Comparison of ENCODE assay signal across 20 cellular contexts in the genomic region with DNA sequence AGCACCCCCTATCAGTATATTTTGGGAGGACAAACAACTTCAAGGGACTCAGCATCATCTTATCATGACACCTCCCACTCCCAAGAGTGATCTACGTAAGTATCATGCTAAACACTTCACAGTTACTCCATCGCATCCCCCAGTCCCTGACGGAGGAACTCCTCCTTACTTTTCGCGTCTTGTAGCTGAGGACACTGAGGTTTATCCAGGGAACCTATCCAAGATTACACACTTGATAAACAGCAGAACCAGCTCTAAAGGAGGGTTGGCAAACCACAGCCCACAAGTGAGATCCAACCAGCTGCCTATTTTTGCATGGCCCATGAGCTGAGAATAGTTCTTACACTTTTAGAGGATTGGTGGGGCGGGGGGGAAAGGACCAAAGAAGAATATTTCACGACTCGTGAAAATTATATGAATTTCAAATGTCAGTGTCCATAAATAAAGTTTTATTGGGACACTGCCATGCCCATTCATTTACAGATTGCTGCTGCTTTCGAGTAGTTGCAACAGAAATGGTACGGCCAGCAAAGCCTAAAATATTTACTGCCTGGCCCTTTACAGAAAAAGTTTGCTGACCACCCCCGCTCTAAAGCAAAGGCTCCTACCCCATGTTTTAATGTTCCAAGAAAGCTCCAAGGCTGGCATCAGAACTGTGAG.
"Had no signal": no experiment of that assay in that cellular context is flagged by ENCODE, and none has a peak within 500 bp of the region (broad histone marks: within the 10 kb centered on the region; RNA-seq: fewer than 3 reads in every experiment).

No MANE protein-coding gene starts in this region.

- ATAC-seq: activated naive CD4-positive, alpha-beta T cell treated with anti-CD3 and anti-CD28 coated beads, Interleukin-2, amount 50 U/mL, for 72 hours; lower lobe of right lung; right cardiac atrium; stimulated activated naive CD8-positive, alpha-beta T cell treated with anti-CD3 and anti-CD28 coated beads, Interleukin-15, amount 100 ng/mL, for 72 hours; upper lobe of right lung had no signal

- H3K4me1 ChIP-seq: adrenal gland, esophagus squamous epithelium, lower lobe of right lung, prostate gland, upper lobe of right lung had no signal

- H3K4me3 ChIP-seq: adrenal gland, esophagus squamous epithelium, lower lobe of right lung, prostate gland, testis, upper lobe of right lung had no signal

- H3K27ac ChIP-seq: adrenal gland, esophagus squamous epithelium, lower lobe of right lung, prostate gland, testis, upper lobe of right lung, WERI-Rb-1 had no signal

- H3K27me3 ChIP-seq: adrenal gland, esophagus squamous epithelium, testis, upper lobe of right lung had no signal

- H3K36me3 ChIP-seq: adrenal gland, esophagus squamous epithelium, lower lobe of right lung, prostate gland, upper lobe of right lung, WERI-Rb-1 had no signal

- H3K9me3 ChIP-seq: adrenal gland, esophagus squamous epithelium, lower lobe of right lung, prostate gland, testis, upper lobe of right lung had no signal

- DNase-seq: activated CD4-positive, alpha-beta T cell treated with anti-CD3 and anti-CD28 coated beads, Interleukin-2, amount 50 U/mL, for 4 hours; activated gamma-delta T cell; adrenal gland; dermis blood vessel endothelial cell; effector memory CD4-positive, alpha-beta T cell; esophagus squamous epithelium; hippocampal formation; lower lobe of right lung; nephron progenitor cell; right cardiac atrium; small intestine; stimulated activated CD4-positive, alpha-beta T cell treated with anti-CD3 and anti-CD28 coated beads, Interleukin-4, amount 100 ng/mL, for 1 hour; stimulated activated naive CD8-positive, alpha-beta T cell treated with anti-CD3 and anti-CD28 coated beads, Interleukin-15, amount 100 ng/mL, for 72 hours; SW 1271; T-helper 2 cell; testis; upper lobe of right lung; WERI-Rb-1 had no signal
